6 cellular contexts compared by ENCODE assay signal in the genomic region with DNA sequence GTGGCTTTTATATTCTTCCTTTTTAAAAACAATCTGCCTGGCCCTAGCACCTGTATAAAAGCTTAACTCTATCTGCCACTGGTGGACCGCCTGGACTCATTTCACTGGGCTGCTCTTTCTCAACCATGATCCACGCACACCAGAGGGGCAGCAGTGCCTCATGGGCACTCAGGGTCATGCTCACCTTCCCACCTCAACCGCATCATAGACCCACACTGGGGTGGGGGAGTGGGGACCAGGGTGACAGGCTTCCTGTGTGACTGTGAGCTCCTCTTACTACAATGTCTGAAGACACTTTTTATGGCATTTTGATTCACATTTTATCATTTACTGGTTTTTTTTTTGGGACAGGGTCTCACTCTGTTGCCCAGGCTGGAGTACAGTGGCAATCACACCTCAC.
DNase-seq lines count a peak whose midpoint lies in the region; ATAC-seq and TF ChIP-seq lines count a peak whose summit lies in the region.
"Not testable (repeated sequence)": the region's sequence is repeated elsewhere in the genome, so short reads cannot be mapped to it uniquely, and the experiment has no call there.

No MANE protein-coding gene starts in this region.

- not testable (repeated sequence) for DNase-seq in HCT116 (ENCODE audit: low read depth, low spot score); T-helper 17 cell; effector memory CD8-positive, alpha-beta T cell
- peak; percentile 5 for DNase-seq in activated CD4-positive, alpha-beta T cell treated with anti-CD3 and anti-CD28 coated beads, Interleukin-2, amount 10 ng/mL, durations not matched to agents 7 days and 5 days
- DNase-seq in immature natural killer cell (peak; percentile 29 to 58 (median 39)), natural killer cell (peak; percentile 27)

- not testable (repeated sequence) for H3K27me3 Mint-ChIP-seq in T-helper 17 cell; activated CD4-positive, alpha-beta T cell treated with anti-CD3 and anti-CD28 coated beads, Interleukin-2, amount 10 ng/mL, durations not matched to agents 7 days and 5 days; effector memory CD8-positive, alpha-beta T cell; immature natural killer cell (ENCODE audit: low read depth in 3 of 3); natural killer cell (ENCODE audit: low read depth in 2 of 2)

- H3K36me3 Mint-ChIP-seq in T-helper 17 cell (ENCODE audit: low read depth); activated CD4-positive, alpha-beta T cell treated with anti-CD3 and anti-CD28 coated beads, Interleukin-2, amount 10 ng/mL, durations not matched to agents 7 days and 5 days (ENCODE audit: low read depth); effector memory CD8-positive, alpha-beta T cell (ENCODE audit: insufficient read depth); immature natural killer cell; natural killer cell: not testable (repeated sequence)

- H3K9ac ChIP-seq in HCT116 (ENCODE audit: low read length): not testable (repeated sequence)

- TF ChIP-seq POLR2A in HCT116 (IDR thresholded peaks at IDR 0.05; ENCODE audit: borderline replicate concordance, extremely low read depth, insufficient read depth, insufficient read length): not testable (repeated sequence)

- not testable (repeated sequence) for H3K9me2 ChIP-seq in HCT116 (ENCODE audit: insufficient read depth)

- not testable (repeated sequence) for H3K4me1 Mint-ChIP-seq in T-helper 17 cell; activated CD4-positive, alpha-beta T cell treated with anti-CD3 and anti-CD28 coated beads, Interleukin-2, amount 10 ng/mL, durations not matched to agents 7 days and 5 days; effector memory CD8-positive, alpha-beta T cell (ENCODE audit: low read depth in 2 of 2); immature natural killer cell; natural killer cell

- H3K4me2 ChIP-seq in HCT116 (ENCODE audit: low read length): not testable (repeated sequence)

- H4K20me1 ChIP-seq in HCT116 (ENCODE audit: insufficient read depth): not testable (repeated sequence)

- POLR2A ChIA-PET in HCT116 (lab: Charles Lee); activated CD4-positive, alpha-beta T cell treated with anti-CD3 and anti-CD28 coated beads, Interleukin-2, amount 10 ng/mL, durations not matched to agents 7 days and 5 days (lab: Charles Lee): not testable (repeated sequence)

- not testable (repeated sequence) for H3K27ac Mint-ChIP-seq in T-helper 17 cell; activated CD4-positive, alpha-beta T cell treated with anti-CD3 and anti-CD28 coated beads, Interleukin-2, amount 10 ng/mL, durations not matched to agents 7 days and 5 days; effector memory CD8-positive, alpha-beta T cell; immature natural killer cell; natural killer cell

- not testable (repeated sequence) for H3K36me3 ChIP-seq in HCT116 (ENCODE audit: control insufficient read depth in 1 of 2, insufficient read depth in 2 of 2, low read length in 2 of 2)

- not testable (repeated sequence) for H3K9me3 ChIP-seq in HCT116 (ENCODE audit: control insufficient read depth in 1 of 2, insufficient read depth in 1 of 2, low read depth in 1 of 2, low read length in 2 of 2); T-helper 17 cell (ENCODE audit: control insufficient read depth, low read length, poor library complexity, severe bottlenecking)

- BruUV-seq in HCT116 (replicated peaks; lab: Mats Ljungman, UMichigan): TSS peak; percentile 15

- H3K9me3 Mint-ChIP-seq in activated CD4-positive, alpha-beta T cell treated with anti-CD3 and anti-CD28 coated beads, Interleukin-2, amount 10 ng/mL, durations not matched to agents 7 days and 5 days; effector memory CD8-positive, alpha-beta T cell; immature natural killer cell; natural killer cell: not testable (repeated sequence)

- not testable (repeated sequence) for H3K4me3 Mint-ChIP-seq in T-helper 17 cell; activated CD4-positive, alpha-beta T cell treated with anti-CD3 and anti-CD28 coated beads, Interleukin-2, amount 10 ng/mL, durations not matched to agents 7 days and 5 days; effector memory CD8-positive, alpha-beta T cell; immature natural killer cell; natural killer cell

- not testable (repeated sequence) for ATAC-seq in HCT116
- peak; percentile 24 for ATAC-seq in T-helper 17 cell
- peak; percentile 29 for ATAC-seq in effector memory CD8-positive, alpha-beta T cell (replicated peaks)
- ATAC-seq in natural killer cell: peak; percentile 78 to 93 (median 78)

- intact Hi-C loops in HCT116 (cut with micrococcal nuclease); natural killer cell (cut with micrococcal nuclease): not testable (repeated sequence)

- H2AFZ ChIP-seq in HCT116 (ENCODE audit: low read depth, low read length, poor library complexity, severe bottlenecking): not testable (repeated sequence)

- CTCF ChIA-PET in HCT116 (lab: Charles Lee); activated CD4-positive, alpha-beta T cell treated with anti-CD3 and anti-CD28 coated beads, Interleukin-2, amount 10 ng/mL, durations not matched to agents 7 days and 5 days (lab: Charles Lee): not testable (repeated sequence)

- not testable (repeated sequence) for H3K79me2 ChIP-seq in HCT116 (ENCODE audit: insufficient read depth, low read length)

- not testable (repeated sequence) for TF ChIP-seq RAD21 in HCT116 (IDR thresholded peaks at IDR 0.05; ENCODE audit: low read depth)

- not testable (repeated sequence) for H3K4me3 ChIP-seq in HCT116 (replicated peaks in 1 of 2; ENCODE audit: low read depth in 1 of 2, low read length in 2 of 2)

- H3K27ac ChIP-seq in HCT116 (ENCODE audit: low read depth, low read length): not testable (repeated sequence)

- H3K4me1 ChIP-seq in HCT116 (ENCODE audit: control insufficient read depth in 1 of 2, insufficient read depth in 2 of 2, low read length in 2 of 2): not testable (repeated sequence)

- not testable (repeated sequence) for TF ChIP-seq CTCF in HCT116 (IDR thresholded peaks at IDR 0.05 in 2 of 3, conservative IDR thresholded peaks at IDR 0.05 in 1 of 3; ENCODE audit: borderline replicate concordance in 1 of 3, insufficient read depth in 1 of 3, low read depth in 2 of 3, low read length in 2 of 3); natural killer cell (IDR thresholded peaks at IDR 0.05)

- H3K27me3 ChIP-seq in HCT116 (ENCODE audit: insufficient read depth, low read length): not testable (repeated sequence)

- RAD21 ChIA-PET in HCT116 (lab: Charles Lee; ENCODE audit: low non-redundant PET in 1 of 2, low total read pairs in 2 of 2, uncharacterized antibody in 2 of 2, unreplicated experiment in 2 of 2): not testable (repeated sequence)
